In genomic region chr9:99506781-99507305, GRCh38 we compare ENCODE assay signal across 35 cellular contexts.
"Had no signal": no experiment of that assay in that cellular context is flagged by ENCODE, and none has a peak within 500 bp of the region (broad histone marks: within the 10 kb centered on the region; RNA-seq: fewer than 3 reads in every experiment).

No MANE protein-coding gene starts in this region.

- H3K4me1 ChIP-seq: breast epithelium, colonic mucosa, esophagus muscularis mucosa had no signal

- H3K9me3 ChIP-seq: body of pancreas, breast epithelium, colonic mucosa, esophagus muscularis mucosa had no signal

- H3K27ac ChIP-seq: body of pancreas, breast epithelium, cardiac muscle cell, colonic mucosa, dorsolateral prefrontal cortex, esophagus muscularis mucosa had no signal

- H3K27ac Mint-ChIP-seq: activated CD4-positive, alpha-beta memory T cell treated with anti-CD3 and anti-CD28 coated beads for 36 hours; activated CD4-positive, alpha-beta T cell treated with anti-CD3 and anti-CD28 coated beads for 36 hours; activated CD4-positive, alpha-beta T cell treated with anti-CD3 and anti-CD28 coated beads, Interleukin-2, amount 10 ng/mL, durations not matched to agents 24 days and 14 days; activated CD8-positive, alpha-beta memory T cell treated with anti-CD3 and anti-CD28 coated beads, Interleukin-2, amount 10 ng/mL, durations not matched to agents 7 days and 5 days; activated CD8-positive, alpha-beta T cell treated with anti-CD3 and anti-CD28 coated beads, Interleukin-2, amount 10 ng/mL, durations not matched to agents 7 days and 5 days; activated naive CD4-positive, alpha-beta T cell treated with anti-CD3 and anti-CD28 coated beads, Interleukin-2, amount 10 ng/mL, durations not matched to agents 7 days and 5 days; activated naive CD4-positive, alpha-beta T cell treated with anti-CD3 and anti-CD28 coated beads, Interleukin-2, amount 50 U/mL, for 72 hours; activated naive CD8-positive, alpha-beta T cell treated with anti-CD3 and anti-CD28 coated beads, Interleukin-2, amount 10 ng/mL, durations not matched to agents 7 days and 5 days; activated T-helper 1 cell treated with anti-CD3 and anti-CD28 coated beads, Interleukin-12 subunit alpha, Interleukin-12 subunit beta, Interleukin-2, Interleukin-4 antibody, amounts not matched to agents 30 ng/mL and 10 ng/mL and 1 ng/mL, durations not matched to agents 14 hours and 24 hours and 36 hours; dendritic cell treated with granulocyte-macrophage colony-stimulating factor and Interleukin-4, amounts not matched to agents 40 ng/mL and 50 ng/mL, for 4 days; effector memory CD8-positive, alpha-beta T cell; T-cell; T-helper 1 cell treated with Interleukin-12 subunit alpha and Interleukin-12 subunit beta and Interleukin-4 antibody, amounts not matched to agents 30 μg/mL and 1 μg/mL, for 36 hours had no signal

- H3K4me1 Mint-ChIP-seq: activated CD4-positive, alpha-beta T cell treated with anti-CD3 and anti-CD28 coated beads for 36 hours; activated CD4-positive, alpha-beta T cell treated with anti-CD3 and anti-CD28 coated beads, Interleukin-2, amount 10 ng/mL, durations not matched to agents 24 days and 14 days; activated naive CD4-positive, alpha-beta T cell treated with anti-CD3 and anti-CD28 coated beads, Interleukin-2, amount 10 ng/mL, durations not matched to agents 7 days and 5 days; activated naive CD8-positive, alpha-beta T cell treated with anti-CD3 and anti-CD28 coated beads, Interleukin-2, amount 10 ng/mL, durations not matched to agents 7 days and 5 days had no signal

- H3K4me3 ChIP-seq: body of pancreas, breast epithelium, cardiac muscle cell, colonic mucosa, dorsolateral prefrontal cortex, esophagus muscularis mucosa had no signal

- H3K36me3 ChIP-seq: breast epithelium, cardiac muscle cell, colonic mucosa, esophagus muscularis mucosa had no signal

- H3K4me3 Mint-ChIP-seq: activated CD4-positive, alpha-beta memory T cell treated with anti-CD3 and anti-CD28 coated beads for 36 hours; activated CD4-positive, alpha-beta T cell treated with anti-CD3 and anti-CD28 coated beads for 36 hours; activated CD4-positive, alpha-beta T cell treated with anti-CD3 and anti-CD28 coated beads, Interleukin-2, amount 10 ng/mL, durations not matched to agents 24 days and 14 days; activated CD8-positive, alpha-beta memory T cell treated with anti-CD3 and anti-CD28 coated beads, Interleukin-2, amount 10 ng/mL, durations not matched to agents 7 days and 5 days; activated CD8-positive, alpha-beta T cell treated with anti-CD3 and anti-CD28 coated beads, Interleukin-2, amount 10 ng/mL, durations not matched to agents 7 days and 5 days; activated naive CD4-positive, alpha-beta T cell treated with anti-CD3 and anti-CD28 coated beads, Interleukin-2, amount 10 ng/mL, durations not matched to agents 7 days and 5 days; activated naive CD8-positive, alpha-beta T cell treated with anti-CD3 and anti-CD28 coated beads, Interleukin-2, amount 10 ng/mL, durations not matched to agents 7 days and 5 days; activated T-helper 1 cell treated with anti-CD3 and anti-CD28 coated beads, Interleukin-12 subunit alpha, Interleukin-12 subunit beta, Interleukin-2, Interleukin-4 antibody, amounts not matched to agents 30 ng/mL and 10 ng/mL and 1 ng/mL, durations not matched to agents 14 hours and 24 hours and 36 hours; dendritic cell treated with granulocyte-macrophage colony-stimulating factor and Interleukin-4, amounts not matched to agents 40 ng/mL and 50 ng/mL, for 4 days; effector memory CD8-positive, alpha-beta T cell; T-cell; T-helper 1 cell treated with Interleukin-12 subunit alpha and Interleukin-12 subunit beta and Interleukin-4 antibody, amounts not matched to agents 30 μg/mL and 1 μg/mL, for 36 hours had no signal

- DNase-seq: activated CD4-positive, alpha-beta memory T cell treated with anti-CD3 and anti-CD28 coated beads for 36 hours; activated CD4-positive, alpha-beta T cell treated with anti-CD3 and anti-CD28 coated beads for 36 hours; activated CD4-positive, alpha-beta T cell treated with anti-CD3 and anti-CD28 coated beads, Interleukin-2, amount 10 ng/mL, durations not matched to agents 24 days and 14 days; activated CD4-positive, CD25-positive, alpha-beta regulatory T cell; activated CD4-positive, CD25-positive, alpha-beta regulatory T cell treated with anti-CD3 and anti-CD28 coated beads, Interleukin-2, amount 50 U/mL, for 72 hours; activated CD8-positive, alpha-beta memory T cell treated with anti-CD3 and anti-CD28 coated beads, Interleukin-2, amount 10 ng/mL, durations not matched to agents 7 days and 5 days; activated CD8-positive, alpha-beta memory T cell treated with anti-CD3 and anti-CD28 coated beads, Interleukin-2, amount 50 U/mL, for 4 hours; activated CD8-positive, alpha-beta T cell treated with anti-CD3 and anti-CD28 coated beads, Interleukin-2, amount 10 ng/mL, durations not matched to agents 7 days and 5 days; activated gamma-delta T cell; activated naive CD4-positive, alpha-beta T cell; activated naive CD4-positive, alpha-beta T cell treated with anti-CD3 and anti-CD28 coated beads, Interleukin-2, amount 10 ng/mL, durations not matched to agents 7 days and 5 days; activated naive CD8-positive, alpha-beta T cell treated with anti-CD3 and anti-CD28 coated beads, Interleukin-2, amount 10 ng/mL, durations not matched to agents 7 days and 5 days; activated T-cell treated with anti-CD3 and anti-CD28 coated beads, Interleukin-2, amount 50 U/mL, for 1 hour; activated T-cell treated with anti-CD3 and anti-CD28 coated beads, Interleukin-2, amount 50 U/mL, for 48 hours; amygdala; aorta; body of pancreas; central memory CD4-positive, alpha-beta T cell; cerebellar nuclear complex; colonic mucosa; dorsolateral prefrontal cortex; effector memory CD8-positive, alpha-beta T cell; erythroblast; foreskin fibroblast; head of caudate nucleus; SW 1271; T-cell; T1000 had no signal

- H3K36me3 Mint-ChIP-seq: activated CD4-positive, alpha-beta memory T cell treated with anti-CD3 and anti-CD28 coated beads for 36 hours; activated CD8-positive, alpha-beta memory T cell treated with anti-CD3 and anti-CD28 coated beads, Interleukin-2, amount 10 ng/mL, durations not matched to agents 7 days and 5 days; activated naive CD4-positive, alpha-beta T cell treated with anti-CD3 and anti-CD28 coated beads, Interleukin-2, amount 10 ng/mL, durations not matched to agents 7 days and 5 days; activated naive CD4-positive, alpha-beta T cell treated with anti-CD3 and anti-CD28 coated beads, Interleukin-2, amount 50 U/mL, for 72 hours; activated naive CD8-positive, alpha-beta T cell treated with anti-CD3 and anti-CD28 coated beads, Interleukin-2, amount 10 ng/mL, durations not matched to agents 7 days and 5 days; T-cell had no signal

- H3K27me3 Mint-ChIP-seq: activated CD4-positive, alpha-beta memory T cell treated with anti-CD3 and anti-CD28 coated beads for 36 hours had no signal

- H3K27me3 ChIP-seq: body of pancreas, breast epithelium, cardiac muscle cell, colonic mucosa, dorsolateral prefrontal cortex, esophagus muscularis mucosa had no signal

- H3K9me3 Mint-ChIP-seq: activated CD4-positive, alpha-beta memory T cell treated with anti-CD3 and anti-CD28 coated beads for 36 hours; activated CD4-positive, alpha-beta T cell treated with anti-CD3 and anti-CD28 coated beads, Interleukin-2, amount 10 ng/mL, durations not matched to agents 24 days and 14 days; activated naive CD4-positive, alpha-beta T cell treated with anti-CD3 and anti-CD28 coated beads, Interleukin-2, amount 10 ng/mL, durations not matched to agents 7 days and 5 days; activated naive CD8-positive, alpha-beta T cell treated with anti-CD3 and anti-CD28 coated beads, Interleukin-2, amount 10 ng/mL, durations not matched to agents 7 days and 5 days; activated T-helper 1 cell treated with anti-CD3 and anti-CD28 coated beads, Interleukin-12 subunit alpha, Interleukin-12 subunit beta, Interleukin-2, Interleukin-4 antibody, amounts not matched to agents 30 ng/mL and 10 ng/mL and 1 ng/mL, durations not matched to agents 14 hours and 24 hours and 36 hours; dendritic cell treated with granulocyte-macrophage colony-stimulating factor and Interleukin-4, amounts not matched to agents 40 ng/mL and 50 ng/mL, for 4 days; T-cell; T-helper 1 cell treated with Interleukin-12 subunit alpha and Interleukin-12 subunit beta and Interleukin-4 antibody, amounts not matched to agents 30 μg/mL and 1 μg/mL, for 36 hours had no signal

- ATAC-seq: activated CD4-positive, alpha-beta T cell treated with anti-CD3 and anti-CD28 coated beads for 36 hours; activated CD8-positive, alpha-beta memory T cell treated with anti-CD3 and anti-CD28 coated beads, Interleukin-2, amount 10 ng/mL, durations not matched to agents 7 days and 5 days; activated CD8-positive, alpha-beta T cell treated with anti-CD3 and anti-CD28 coated beads, Interleukin-2, amount 10 ng/mL, durations not matched to agents 7 days and 5 days; activated naive CD4-positive, alpha-beta T cell treated with anti-CD3 and anti-CD28 coated beads, Interleukin-2, amount 50 U/mL, for 72 hours; body of pancreas; effector memory CD8-positive, alpha-beta T cell; T-cell had no signal
